ENCODE assay signal across 12 cellular contexts in genomic region chr11:110305169-110306018, GRCh38. TPM values are rescaled to one million over a fixed set of nuclear protein-coding genes. Genes with fewer than 3 reads are reported as not detected.
DNase-seq lines count a peak whose midpoint lies in the region; FAIRE-seq and TF ChIP-seq lines count a peak whose summit lies in the region.
"Had no signal": no experiment of that assay in that cellular context is flagged by ENCODE, and none has a peak within 500 bp of the region (broad histone marks: within the 10 kb centered on the region; RNA-seq: fewer than 3 reads in every experiment).

No MANE protein-coding gene starts in this region.

- BruUV-seq in MCF 10A (replicated peaks; lab: Mats Ljungman, UMichigan) = no TSS peak

- no peak overlapping the region for H3K4me3 Mint-ChIP-seq in MCF 10A (ENCODE audit: unreplicated experiment)
- H3K4me3 Mint-ChIP-seq: central memory CD8-positive, alpha-beta T cell had no signal

- no peaks in the 10 kb centered on the region for H3K4me1 ChIP-seq in breast epithelium

- no peaks in the 10 kb centered on the region for H3K4me1 Mint-ChIP-seq in MCF 10A (ENCODE audit: insufficient read depth, unreplicated experiment)
- H3K4me1 Mint-ChIP-seq: central memory CD8-positive, alpha-beta T cell had no signal

- H3K27me3 ChIP-seq in breast epithelium = no peaks in the 10 kb centered on the region

- no peaks in the 10 kb centered on the region for H3K36me3 ChIP-seq in breast epithelium

- DNase-seq in MCF 10A (ENCODE audit: unreplicated experiment) (peak; percentile 20), breast epithelium (ENCODE audit: low spot score in 2 of 2) (no peak), NCI-H345 treated with DMSO at 0.1 percent for 48 hours (lab: John Stamatoyannopoulos, UW; ENCODE audit: unreplicated experiment) (peak; percentile 55), cardiac fibroblast (ENCODE audit: low read depth in 2 of 2) (peak; percentile 20 to 48), HTR-8/SVneo (ENCODE audit: insufficient read length, low spot score) (no peak), HCEC 1CT (no peak), medulla oblongata (ENCODE audit: extremely low spot score) (no peak), cerebellum (ENCODE audit: low spot score) (no peak)
- DNase-seq: activated T-cell treated with anti-CD3 and anti-CD28 coated beads for 4 hours; GF-D8; stimulated activated naive CD4-positive, alpha-beta T cell had no signal

- H3K27ac Mint-ChIP-seq in MCF 10A (ENCODE audit: low read depth, unreplicated experiment) = no peak overlapping the region

- no peaks in the 10 kb centered on the region for H3K9me3 Mint-ChIP-seq in MCF 10A (ENCODE audit: unreplicated experiment)
- H3K9me3 Mint-ChIP-seq: central memory CD8-positive, alpha-beta T cell had no signal

- POLR2A ChIA-PET in MCF 10A (lab: Yijun Ruan, JAX) = interaction anchor here (1.0 to 3.6 kb wide), 3 partner anchors 8 to 53 kb away, joined by 3 to 19 read pairs (median 3); partner anchors contain the start of gene RDX

- no peaks in the 10 kb centered on the region for H3K9me3 ChIP-seq in breast epithelium

- H3K27ac ChIP-seq in breast epithelium = no peak overlapping the region

- TF ChIP-seq CTCF in MCF 10A (IDR thresholded peaks at IDR 0.05; ENCODE audit: unreplicated experiment) = no peak
- no peak for TF ChIP-seq CTCF in breast epithelium (IDR thresholded peaks at IDR 0.05)
- no peak for TF ChIP-seq CTCF in cardiac fibroblast (IDR thresholded peaks at IDR 0.05; ENCODE audit: low read depth, low read length)

- no peak for TF ChIP-seq POLR2A in breast epithelium (IDR thresholded peaks at IDR 0.05)

- FAIRE-seq in HTR-8/SVneo (lab: Jason Lieb, UNC) = no peak

- no peaks in the 10 kb centered on the region for H3K27me3 Mint-ChIP-seq in MCF 10A (ENCODE audit: insufficient read depth, unreplicated experiment)
- H3K27me3 Mint-ChIP-seq: central memory CD8-positive, alpha-beta T cell had no signal

- no peak overlapping the region for H3K4me3 ChIP-seq in breast epithelium
- H3K4me3 ChIP-seq in cardiac fibroblast (replicated peaks in 1 of 2; ENCODE audit: low read depth in 2 of 2, low read length in 2 of 2) = no peak overlapping the region

- CTCF ChIA-PET in MCF 10A (lab: Yijun Ruan, JAX) = interaction anchor here (0.6 kb wide), 2 partner anchors 42 to 103 kb away, joined by 3 to 4 read pairs; no protein-coding TSS in a partner anchor

- no peaks in the 10 kb centered on the region for H3K36me3 Mint-ChIP-seq in MCF 10A (ENCODE audit: insufficient read depth, unreplicated experiment)

- intact Hi-C loops in MCF 10A (cut with micrococcal nuclease) (no loop called here), breast epithelium (cut with DNase I; ENCODE audit: low total_unique reads) (loop anchor here (5.0 kb wide), 1 partner anchor 307 kb away; no protein-coding TSS in a partner anchor)

RNA-seq across cellular contexts. Expression of gene RDX, which starts 9.0 kb away (rescaled TPM):
- total RNA-seq in MCF 10A (2022) (132 and 145 TPM in 2 replicates), breast epithelium (10 to 100 TPM; 53.4 to 88.7 (median 53.7) TPM), cerebellum (72.6 TPM)

Comparison
In these comparisons a context has a peak if more than half of its experiments do, and no peak if none do; other contexts are left out.
1. DNase-seq: peak in MCF 10A (single experiment), NCI-H345 treated with DMSO at 0.1 percent for 48 hours (single experiment) and cardiac fibroblast (2 of 2); none in breast epithelium (0 of 2), HTR-8/SVneo (single experiment), HCEC 1CT (single experiment), medulla oblongata (single experiment) and cerebellum (single experiment).